Comparison of ENCODE assay signal across 15 cellular contexts in genomic region chr6:69179681-69180080, GRCh38.
A peak's percentile ranks its signal among the peaks of the same experiment; 100 is the strongest.
DNase-seq lines count a peak whose midpoint lies in the region; ATAC-seq and FAIRE-seq lines count a peak whose summit lies in the region.
"Had no signal": no experiment of that assay in that cellular context is flagged by ENCODE, and none has a peak within 500 bp of the region (broad histone marks: within the 10 kb centered on the region; RNA-seq: fewer than 3 reads in every experiment).

No MANE protein-coding gene starts in this region.

- H2BK5ac ChIP-seq in mesendoderm (ENCODE audit: low read length) = no peak overlapping the region

- no peak overlapping the region for H3K4ac ChIP-seq in mesendoderm (ENCODE audit: low read depth, low read length)

- H3K23ac ChIP-seq in mesendoderm (ENCODE audit: low read length) = no peak overlapping the region

- no peak for FAIRE-seq in RCC 7860 (lab: Jason Lieb, UNC)

- H3K36me3 ChIP-seq in mesendoderm (ENCODE audit: control insufficient read depth, insufficient read depth, low read length) = no peaks in the 10 kb centered on the region

- H3K4me2 ChIP-seq in mesendoderm (ENCODE audit: low read length) = no peak overlapping the region
- H3K4me2 ChIP-seq: hepatocyte had no signal

- no peaks in the 10 kb centered on the region for H3K79me1 ChIP-seq in mesendoderm (ENCODE audit: low read length)

- H2BK15ac ChIP-seq in mesendoderm (replicated peaks; ENCODE audit: low read depth) = no peak overlapping the region

- DNase-seq in NCI-H1436 treated with DMSO at 0.1 percent for 48 hours (lab: John Stamatoyannopoulos, UW) = peak; percentile 5
- DNase-seq in NCI-H1436 (lab: John Stamatoyannopoulos, UW) = no peak
- peak; percentile 56 for DNase-seq in SK-MEL-5 (ENCODE audit: low read depth, low spot score)
- DNase-seq in mesendoderm = peak; percentile 85
- no peak for DNase-seq in stimulated activated CD4-positive, alpha-beta T cell treated with anti-CD3 and anti-CD28 coated beads, Interleukin-4, amount 100 ng/mL, for 24 hours
- DNase-seq in substantia nigra (lab: John Stamatoyannopoulos, UW) = no peak
- DNase-seq in RCC 7860 (ENCODE audit: low spot score) = no peak
- DNase-seq: activated CD8-positive, alpha-beta T cell treated with anti-CD3 and anti-CD28 coated beads for 36 hours; activated naive CD8-positive, alpha-beta T cell treated with anti-CD3 and anti-CD28 coated beads for 36 hours; effector CD4-positive, alpha-beta T cell; GDM1; midbrain; NCI-H2227 treated with DMSO at 0.1 percent for 48 hours had no signal

- H3K56ac ChIP-seq in mesendoderm (ENCODE audit: low read length) = no peak overlapping the region

- no peak overlapping the region for H3K27ac ChIP-seq in mesendoderm (ENCODE audit: low read depth, low read length)
- no peak overlapping the region for H3K27ac ChIP-seq in substantia nigra (ENCODE audit: low read depth, low read length, poor library complexity, severe bottlenecking)
- H3K27ac ChIP-seq: hepatocyte had no signal

- H4K8ac ChIP-seq in mesendoderm (ENCODE audit: low read depth, low read length) = no peak overlapping the region

- ATAC-seq in HG02870 (IDR thresholded peaks at IDR 0.05; ENCODE audit: unreplicated experiment) = peak; percentile 47
- ATAC-seq: activated CD8-positive, alpha-beta T cell treated with anti-CD3 and anti-CD28 coated beads for 36 hours had no signal

- no peak overlapping the region for H3K9ac ChIP-seq in mesendoderm (ENCODE audit: low read length)

- no peak overlapping the region for H2BK120ac ChIP-seq in mesendoderm (ENCODE audit: low read depth, low read length)

- no peak overlapping the region for H3K4me3 ChIP-seq in mesendoderm (ENCODE audit: low read length)
- H3K4me3 ChIP-seq: hepatocyte had no signal

- no peak overlapping the region for H4K5ac ChIP-seq in mesendoderm (ENCODE audit: low read length)

- no peaks in the 10 kb centered on the region for H3K79me2 ChIP-seq in mesendoderm (ENCODE audit: control insufficient read depth, insufficient read depth, low read length)
- H3K79me2 ChIP-seq: hepatocyte had no signal

- H3K27me3 ChIP-seq in mesendoderm (ENCODE audit: insufficient read depth, low read length, poor library complexity) = no peaks in the 10 kb centered on the region
- H3K27me3 ChIP-seq: hepatocyte had no signal

- no peaks in the 10 kb centered on the region for H3K4me1 ChIP-seq in mesendoderm (ENCODE audit: control insufficient read depth, low read depth, low read length)

- in situ Hi-C loops in SK-MEL-5 (cut with HindIII; ENCODE audit: low pct_unique_long_range_greater_than_20kb, low sequenced_read_pairs) = no loop called here

- no peak overlapping the region for H2AK5ac ChIP-seq in mesendoderm (ENCODE audit: low read length)

- no peak overlapping the region for H3K18ac ChIP-seq in mesendoderm (ENCODE audit: low read length)

Comparison
In these comparisons a context has a peak if more than half of its experiments do, and no peak if none do; other contexts are left out.
1. DNase-seq: peak in NCI-H1436 treated with DMSO at 0.1 percent for 48 hours (single experiment), SK-MEL-5 (single experiment) and mesendoderm (single experiment); none in NCI-H1436 (single experiment), stimulated activated CD4-positive, alpha-beta T cell treated with anti-CD3 and anti-CD28 coated beads, Interleukin-4, amount 100 ng/mL, for 24 hours (single experiment), substantia nigra (0 of 49) and RCC 7860 (single experiment).